In the genomic region with DNA sequence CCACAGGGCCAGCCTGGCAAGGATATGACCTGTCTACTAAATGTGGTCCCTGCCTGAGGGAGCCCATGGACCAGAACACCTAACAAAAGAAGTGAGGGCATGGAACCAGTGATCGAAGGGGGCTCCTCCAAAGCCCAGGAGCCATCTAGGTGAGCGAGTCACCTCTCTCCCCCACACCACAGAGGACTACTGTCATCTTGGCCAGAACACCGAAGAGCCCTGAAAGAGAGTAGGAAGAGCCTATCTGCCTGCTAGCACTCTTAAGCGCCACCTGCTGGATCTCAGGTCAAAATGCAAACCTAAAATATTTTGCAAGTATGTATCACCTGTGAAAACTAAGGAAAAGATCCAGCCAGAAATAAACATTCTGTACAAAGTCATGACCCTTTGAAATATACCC, we compare ENCODE assay signal across 8 cellular contexts.
A peak's percentile ranks its signal among the peaks of the same experiment; 100 is the strongest.
DNase-seq lines count a peak whose midpoint lies in the region; ATAC-seq, FAIRE-seq and TF ChIP-seq lines count a peak whose summit lies in the region.

No MANE protein-coding gene starts in this region.

- DNase-seq in COLO829 (ENCODE audit: low spot score) (peak; percentile 4), T-helper 17 cell (no peak), fibroblast of villous mesenchyme (ENCODE audit: low read depth) (peak; percentile 13), urothelium cell line (ENCODE audit: low spot score) (peak; percentile 15), NCI-H1105 (lab: John Stamatoyannopoulos, UW) (no peak), progenitor cell of endocrine pancreas (ENCODE audit: low spot score, unreplicated experiment) (no peak)

- H3K9me3 ChIP-seq in T-helper 17 cell (ENCODE audit: control insufficient read depth, low read length, poor library complexity, severe bottlenecking), result no peaks in the 10 kb centered on the region

- H3K27me3 Mint-ChIP-seq in T-helper 17 cell (no peaks in the 10 kb centered on the region), progenitor cell of endocrine pancreas (no peaks in the 10 kb centered on the region)

- H3K4me3 ChIP-seq in fibroblast of villous mesenchyme (ENCODE audit: low read depth, low read length), result no peak overlapping the region

- no peak for FAIRE-seq in urothelium cell line (lab: Jason Lieb, UNC)

- H3K9me3 Mint-ChIP-seq in progenitor cell of endocrine pancreas (ENCODE audit: low read depth), result peaks cover 49% of the 10 kb centered on the region

- H3K4me3 Mint-ChIP-seq in T-helper 17 cell, result no peak overlapping the region
- no peak overlapping the region for H3K4me3 Mint-ChIP-seq in progenitor cell of endocrine pancreas (ENCODE audit: low read depth)

- TF ChIP-seq CTCF in fibroblast of villous mesenchyme (IDR thresholded peaks at IDR 0.05; ENCODE audit: insufficient read depth, low read depth, low read length) (peak; percentile 40), progenitor cell of endocrine pancreas (IDR thresholded peaks at IDR 0.05; ENCODE audit: unreplicated experiment) (no peak)

- H3K36me3 Mint-ChIP-seq in T-helper 17 cell (ENCODE audit: low read depth) (peaks cover 6% of the 10 kb centered on the region), progenitor cell of endocrine pancreas (ENCODE audit: insufficient read depth) (peaks cover 41% of the 10 kb centered on the region)

- H3K4me1 Mint-ChIP-seq in T-helper 17 cell (peaks cover 3% of the 10 kb centered on the region), progenitor cell of endocrine pancreas (ENCODE audit: low read depth) (no peaks in the 10 kb centered on the region)

- ATAC-seq in GM18868 (IDR thresholded peaks at IDR 0.05; ENCODE audit: unreplicated experiment) (peak; percentile 87), HG03460 (IDR thresholded peaks at IDR 0.05; ENCODE audit: unreplicated experiment) (peak; percentile 59), T-helper 17 cell (peak; percentile 44)

- no peak overlapping the region for H3K27ac Mint-ChIP-seq in T-helper 17 cell
- H3K27ac Mint-ChIP-seq in progenitor cell of endocrine pancreas, result no peak overlapping the region

Comparison
In these comparisons a context has a peak if more than half of its experiments do, and no peak if none do; other contexts are left out.
1. DNase-seq: peak in COLO829 (single experiment), fibroblast of villous mesenchyme (single experiment) and urothelium cell line (single experiment); none in T-helper 17 cell (0 of 3), NCI-H1105 (single experiment) and progenitor cell of endocrine pancreas (single experiment).
2. Peak in every context shown above with its lines, with median percentiles within 50 percentile points of each other: ATAC-seq.